In the genomic region with DNA sequence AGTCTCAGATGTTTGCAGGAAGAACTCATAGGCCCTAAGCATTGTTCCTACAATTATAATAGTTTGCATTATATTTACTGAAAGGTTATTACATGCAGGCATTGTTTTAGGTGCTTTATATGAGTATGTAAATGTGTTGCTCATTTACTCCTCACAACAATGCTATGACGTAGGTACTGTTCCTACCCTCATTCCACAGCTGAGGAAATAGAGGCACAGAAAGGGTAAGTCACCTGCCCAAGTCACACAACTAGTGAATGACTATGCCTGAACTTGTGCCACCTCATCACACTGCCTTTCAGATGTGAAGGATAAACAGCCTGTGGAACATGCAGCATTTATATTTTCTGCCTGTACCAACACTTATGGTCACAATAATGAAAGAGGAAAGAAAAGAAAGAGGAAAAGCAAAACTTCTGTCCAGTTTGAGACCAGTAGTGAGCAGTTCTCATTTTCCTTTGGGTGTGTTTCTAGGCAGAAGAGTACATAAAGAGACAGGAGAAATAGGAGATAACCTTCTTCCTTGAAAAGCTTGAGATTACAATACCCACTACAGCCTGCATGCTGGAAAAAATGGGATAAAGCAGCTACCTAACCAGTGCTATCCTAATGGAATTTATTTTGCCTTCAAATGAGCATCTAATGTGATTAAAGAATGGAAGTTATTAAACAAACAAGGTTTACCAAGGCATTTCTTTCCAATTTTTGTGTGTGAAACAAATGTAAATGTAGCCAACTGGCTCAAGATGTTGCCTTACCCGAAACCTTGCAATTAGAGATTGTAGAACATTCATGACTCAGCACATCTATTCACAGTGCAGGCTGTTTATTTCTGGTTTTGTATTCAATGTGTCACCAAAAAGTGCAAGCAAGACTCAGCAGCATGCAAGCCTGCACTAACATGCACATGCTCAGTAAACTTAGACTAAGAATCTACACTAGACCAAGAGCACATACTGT, we compare ENCODE assay signal across 17 cellular contexts. TPM values are rescaled to one million over a fixed set of nuclear protein-coding genes. Genes with fewer than 3 reads are reported as not detected.
DNase-seq lines count a peak whose midpoint lies in the region; ATAC-seq and TF ChIP-seq lines count a peak whose summit lies in the region.
"Had no signal": no experiment of that assay in that cellular context is flagged by ENCODE, and none has a peak within 500 bp of the region (broad histone marks: within the 10 kb centered on the region; RNA-seq: fewer than 3 reads in every experiment).

No MANE protein-coding gene starts in this region.

- H3K36me3 ChIP-seq in right atrium auricular region (no peaks in the 10 kb centered on the region), ascending aorta (no peaks in the 10 kb centered on the region)
- H3K36me3 ChIP-seq: esophagus muscularis mucosa, upper lobe of left lung had no signal

- H3K4me1 ChIP-seq in right atrium auricular region = peaks cover 0 to 11% of the 10 kb centered on the region in 2 donors
- no peaks in the 10 kb centered on the region for H3K4me1 ChIP-seq in ascending aorta
- H3K4me1 ChIP-seq: parathyroid adenoma, upper lobe of left lung had no signal

- H3K4me3 ChIP-seq in right atrium auricular region (no peak overlapping the region), astrocyte of the cerebellum (ENCODE audit: low read depth, low read length) (no peak overlapping the region), fibroblast of mammary gland (ENCODE audit: control insufficient read depth, low read depth, low read length) (no peak overlapping the region), ascending aorta (no peak overlapping the region)
- H3K4me3 ChIP-seq: esophagus muscularis mucosa, smooth muscle cell, upper lobe of left lung had no signal

- H3K27ac ChIP-seq in right atrium auricular region = no peak overlapping the region
- no peak overlapping the region for H3K27ac ChIP-seq in ascending aorta
- H3K27ac ChIP-seq: esophagus muscularis mucosa, parathyroid adenoma, upper lobe of left lung had no signal

- intact Hi-C loops in Right ventricle myocardium superior (cut with DNase I) = no loop called here
- intact Hi-C loops in ascending aorta (cut with DNase I) = no loop called here
- intact Hi-C loops in left colon (cut with DNase I, micrococcal nuclease) = no loop called here

- in situ Hi-C loops in astrocyte of the cerebellum (cut with HindIII; ENCODE audit: low sequenced_read_pairs) = no loop called here

- DNase-seq in Right ventricle myocardium superior = no peak
- no peak for DNase-seq in right atrium auricular region (ENCODE audit: low spot score)
- DNase-seq in astrocyte of the cerebellum (ENCODE audit: low read depth) = peak; percentile 9
- peak; percentile 45 for DNase-seq in fibroblast of mammary gland (ENCODE audit: low read depth)
- no peak for DNase-seq in kidney tubule cell (ENCODE audit: low spot score)
- no peak for DNase-seq in ascending aorta (ENCODE audit: low spot score in 2 of 2)
- no peak for DNase-seq in left colon
- no peak for DNase-seq in NCI-H446 treated with DMSO at 0.1 percent for 48 hours (lab: John Stamatoyannopoulos, UW)
- DNase-seq: cortex of kidney, naive B cell, NCI-H1048, NCI-H226, upper lobe of left lung had no signal

- TF ChIP-seq CTCF in right atrium auricular region (IDR thresholded peaks at IDR 0.05) (no peak), astrocyte of the cerebellum (IDR thresholded peaks at IDR 0.05; ENCODE audit: low read depth, low read length, missing control alignments) (no peak), fibroblast of mammary gland (conservative IDR thresholded peaks at IDR 0.05; ENCODE audit: control insufficient read depth, insufficient read depth, low read depth, low read length) (no peak), ascending aorta (IDR thresholded peaks at IDR 0.05) (no peak)

- ATAC-seq in Right ventricle myocardium superior (ENCODE audit: poor library complexity) (peak; percentile 39), left colon (no peak)
- ATAC-seq: stimulated activated memory B cell treated with anti-CD40 and anti-IgM and Interleukin-4, amounts not matched to agents 10 μg/mL and 1 μg/mL and 100 μg/mL, for 72 hours had no signal

- no peaks in the 10 kb centered on the region for H3K27me3 ChIP-seq in right atrium auricular region
- H3K27me3 ChIP-seq in ascending aorta = no peaks in the 10 kb centered on the region
- H3K27me3 ChIP-seq: esophagus muscularis mucosa, upper lobe of left lung had no signal

- H3K9me3 ChIP-seq in right atrium auricular region (no peaks in the 10 kb centered on the region), ascending aorta (no peaks in the 10 kb centered on the region)
- H3K9me3 ChIP-seq: esophagus muscularis mucosa, upper lobe of left lung had no signal

RNA-seq across cellular contexts. Expression of gene ENTPD3, which starts 20.5 kb away (rescaled TPM):
- total RNA-seq in Right ventricle myocardium superior = 0.30 TPM
- under 1 TPM; 0.12 to 0.59 TPM for total RNA-seq in right atrium auricular region
- 1.6 TPM for total RNA-seq in ascending aorta
- total RNA-seq in left colon = 1 to 10 TPM; 2.4 to 4.2 TPM

RNA-seq across cellular contexts. Expression of gene EIF1B, which starts 57.0 kb away (rescaled TPM):
- total RNA-seq in Right ventricle myocardium superior = 339 TPM
- total RNA-seq in right atrium auricular region = 100 to 1,000 TPM in 1 of 2 donors, 10 to 100 TPM in 1; 63.9 to 131 TPM
- total RNA-seq in ascending aorta = 21.7 TPM
- total RNA-seq in left colon = 10 to 100 TPM; 39.6 to 49.2 TPM

Comparison
In these comparisons a context has a peak if more than half of its experiments do, and no peak if none do; other contexts are left out.
1. DNase-seq: peak in astrocyte of the cerebellum (single experiment) and fibroblast of mammary gland (single experiment); none in Right ventricle myocardium superior (single experiment), right atrium auricular region (single experiment), kidney tubule cell (single experiment), ascending aorta (0 of 2), left colon (0 of 2) and NCI-H446 treated with DMSO at 0.1 percent for 48 hours (single experiment).